ENCODE assay signal across 9 cellular contexts in genomic region chr22:24292202-24292830, GRCh38. TPM values are rescaled to one million over a fixed set of nuclear protein-coding genes. Genes with fewer than 3 reads are reported as not detected.
DNase-seq lines count a peak whose midpoint lies in the region; ATAC-seq, FAIRE-seq and TF ChIP-seq lines count a peak whose summit lies in the region.
"Not testable (repeated sequence)": the region's sequence is repeated elsewhere in the genome, so short reads cannot be mapped to it uniquely, and the experiment has no call there.
"Had no signal": no experiment of that assay in that cellular context is flagged by ENCODE, and none has a peak within 500 bp of the region (broad histone marks: within the 10 kb centered on the region; RNA-seq: fewer than 3 reads in every experiment).

No MANE protein-coding gene starts in this region.

- not testable (repeated sequence) for H3K9me3 Mint-ChIP-seq in chondrocyte (ENCODE audit: low read depth); osteocyte (ENCODE audit: unreplicated experiment); stimulated activated memory B cell treated with anti-CD40 and anti-IgM and Interleukin-4, amounts not matched to agents 10 μg/mL and 1 μg/mL and 100 μg/mL, for 72 hours

- H3K4me1 ChIP-seq in OCI-LY3 (ENCODE audit: low read length), result peaks cover 24% of the 10 kb centered on the region
- H3K4me1 ChIP-seq in heart left ventricle, result peaks cover 7 to 76% (median 51%) of the 10 kb centered on the region in 12 donors
- H3K4me1 ChIP-seq in HepG2 (ENCODE audit: insufficient read depth, low read length), result peaks cover 43% of the 10 kb centered on the region
- peaks cover 14 to 60% (median 48%) of the 10 kb centered on the region in 4 donors for H3K4me1 ChIP-seq in transverse colon

- H3K36me3 Mint-ChIP-seq in chondrocyte (ENCODE audit: low read depth); osteocyte (ENCODE audit: unreplicated experiment); stimulated activated memory B cell treated with anti-CD40 and anti-IgM and Interleukin-4, amounts not matched to agents 10 μg/mL and 1 μg/mL and 100 μg/mL, for 72 hours: not testable (repeated sequence)

- peaks cover 57% of the 10 kb centered on the region for H3K79me2 ChIP-seq in OCI-LY3 (ENCODE audit: low read length)
- peaks cover 48% of the 10 kb centered on the region for H3K79me2 ChIP-seq in HepG2 (ENCODE audit: insufficient read depth, low read length)

- not testable (repeated sequence) for H3K36me3 ChIP-seq in OCI-LY3 (replicated peaks; ENCODE audit: low read depth, low read length); heart left ventricle; HepG2 (replicated peaks in 1 of 2; ENCODE audit: control insufficient read depth in 1 of 2, insufficient read depth in 2 of 2, low read length in 2 of 2); transverse colon

- not testable (repeated sequence) for DNase-seq in chondrocyte (ENCODE audit: low spot score); heart left ventricle; osteocyte (ENCODE audit: extremely low spot score, unreplicated experiment); transverse colon
- peak; percentile 39 for DNase-seq in HepG2 (ENCODE audit: low spot score)

- intact Hi-C loops in heart left ventricle (cut with DNase I); HepG2 (cut with micrococcal nuclease; ENCODE audit: unreplicated experiment); transverse colon (cut with DNase I; ENCODE audit: low total_unique reads): not testable (repeated sequence)

- H3K4me1 Mint-ChIP-seq in chondrocyte (ENCODE audit: low read depth), result peaks cover 55% of the 10 kb centered on the region
- peaks cover 53% of the 10 kb centered on the region for H3K4me1 Mint-ChIP-seq in osteocyte (ENCODE audit: unreplicated experiment)
- peaks cover 53% of the 10 kb centered on the region for H3K4me1 Mint-ChIP-seq in stimulated activated memory B cell treated with anti-CD40 and anti-IgM and Interleukin-4, amounts not matched to agents 10 μg/mL and 1 μg/mL and 100 μg/mL, for 72 hours

- TF ChIP-seq RAD21 in HepG2 (CRISPR knock-in tag; IDR thresholded peaks at IDR 0.05), result not testable (repeated sequence)

- FAIRE-seq in HepG2 (lab: Jason Lieb, UNC), result not testable (repeated sequence)

- not testable (repeated sequence) for ATAC-seq in heart left ventricle; HepG2; stimulated activated memory B cell treated with anti-CD40 and anti-IgM and Interleukin-4, amounts not matched to agents 10 μg/mL and 1 μg/mL and 100 μg/mL, for 72 hours

- H2AFZ ChIP-seq in OCI-LY3 (ENCODE audit: low read depth, low read length); HepG2 (ENCODE audit: low read length): not testable (repeated sequence)

- TF ChIP-seq CTCF in OCI-LY3 (IDR thresholded peaks at IDR 0.05; ENCODE audit: low read depth, low read length); chondrocyte (IDR thresholded peaks at IDR 0.05); heart left ventricle (IDR thresholded peaks at IDR 0.05); HepG2 (CRISPR knock-in tag; IDR thresholded peaks at IDR 0.05); osteocyte (IDR thresholded peaks at IDR 0.05); transverse colon (IDR thresholded peaks at IDR 0.05): not testable (repeated sequence)

- H3K4me3 Mint-ChIP-seq in chondrocyte (ENCODE audit: unreplicated experiment); osteocyte (ENCODE audit: unreplicated experiment); stimulated activated memory B cell treated with anti-CD40 and anti-IgM and Interleukin-4, amounts not matched to agents 10 μg/mL and 1 μg/mL and 100 μg/mL, for 72 hours: not testable (repeated sequence)

- H3K27ac ChIP-seq in OCI-LY3 (ENCODE audit: low read length), result not testable (repeated sequence)
- peak overlapping the region in 10 of 12 donors; percentile 42 to 89 (median 82) for H3K27ac ChIP-seq in heart left ventricle
- H3K27ac ChIP-seq in HepG2 (ENCODE audit: extremely low read length, insufficient read depth, low read length), result peak overlapping the region; percentile 37
- peak overlapping the region; percentile 59 to 77 (median 74) for H3K27ac ChIP-seq in transverse colon

- not testable (repeated sequence) for H3K9ac ChIP-seq in OCI-LY3 (ENCODE audit: low read length); HepG2 (ENCODE audit: insufficient read depth, low read depth, low read length)

- H3K4me2 ChIP-seq in OCI-LY3 (ENCODE audit: low read length), result peak overlapping the region; percentile 49
- 0 out of 2 replicates have a peak overlapping the region, but pooled peaks have one; percentile 8 for H3K4me2 ChIP-seq in HepG2 (ENCODE audit: low read depth, low read length)

- TF ChIP-seq EP300 in HepG2 (IDR thresholded peaks at IDR 0.05; ENCODE audit: low read depth in 2 of 2, low read length in 2 of 2), result 0 out of 4 replicates have a peak, but pooled peaks of 1 of the 2 experiments have one; percentile 6
- TF ChIP-seq EP300 in HepG2 (CRISPR knock-in tag; IDR thresholded peaks at IDR 0.05; ENCODE audit: borderline replicate concordance); transverse colon (IDR thresholded peaks at IDR 0.05; ENCODE audit: low read depth): not testable (repeated sequence)

- H3K9me3 ChIP-seq in OCI-LY3 (ENCODE audit: insufficient read depth, low read length); heart left ventricle; HepG2 (ENCODE audit: low read length); transverse colon: not testable (repeated sequence)

- H4K20me1 ChIP-seq in OCI-LY3 (ENCODE audit: insufficient read depth, low read length), result peaks cover 36% of the 10 kb centered on the region
- not testable (repeated sequence) for H4K20me1 ChIP-seq in HepG2 (ENCODE audit: insufficient read depth, low read length)

- POLR2A ChIA-PET in HepG2 (lab: Yijun Ruan, JAX), result not testable (repeated sequence)

- not testable (repeated sequence) for BruUV-seq in HepG2 (replicated peaks; lab: Mats Ljungman, UMichigan)

- H3K27ac Mint-ChIP-seq in chondrocyte (ENCODE audit: unreplicated experiment) (peak overlapping the region; percentile 87), osteocyte (ENCODE audit: unreplicated experiment) (peak overlapping the region; percentile 34)
- H3K27ac Mint-ChIP-seq in stimulated activated memory B cell treated with anti-CD40 and anti-IgM and Interleukin-4, amounts not matched to agents 10 μg/mL and 1 μg/mL and 100 μg/mL, for 72 hours, result peak overlapping the region; percentile 59

- 86 to 94% (median 88%) methylated on average over 3 of the region's 3 CpGs for WGBS in heart left ventricle, 4 donors
- WGBS in HepG2 (ENCODE audit: low lambda C conversion rate), result 91% methylated on average over 3 of the region's 3 CpGs
- 78% methylated on average over 3 of the region's 3 CpGs; no CpG with 5 or more reads in 1 of the 2 donors for WGBS in transverse colon (ENCODE audit: low coverage in 1 of 2), 2 donors

- not testable (repeated sequence) for TF ChIP-seq POLR2A in heart left ventricle (IDR thresholded peaks at IDR 0.05); HepG2 (IDR thresholded peaks at IDR 0.05; ENCODE audit: insufficient read depth in 1 of 2, low read depth in 2 of 2, low read length in 2 of 2); transverse colon (IDR thresholded peaks at IDR 0.05)

- not testable (repeated sequence) for H3K27me3 Mint-ChIP-seq in chondrocyte (ENCODE audit: low read depth); osteocyte (ENCODE audit: unreplicated experiment); stimulated activated memory B cell treated with anti-CD40 and anti-IgM and Interleukin-4, amounts not matched to agents 10 μg/mL and 1 μg/mL and 100 μg/mL, for 72 hours

- H3K4me3 ChIP-seq in OCI-LY3 (ENCODE audit: low read length), result peak overlapping the region; percentile 22; the same call in 1 of the 2 replicates
- not testable (repeated sequence) for H3K4me3 ChIP-seq in heart left ventricle; HepG2 (replicated peaks in 1 of 3; ENCODE audit: insufficient read depth in 1 of 3, low read depth in 2 of 3, low read length in 3 of 3); transverse colon

- in situ Hi-C loops in HepG2 (cut with HindIII; ENCODE audit: extremely low pct_ligation_motif_present, low pct_unique_long_range_greater_than_20kb); transverse colon (cut with MboI; ENCODE audit: low pct_ligation_motif_present in 1 of 4, low pct_unique_long_range_greater_than_20kb in 1 of 4, low sequenced_read_pairs in 3 of 4): not testable (repeated sequence)

- not testable (repeated sequence) for H3K27me3 ChIP-seq in OCI-LY3 (ENCODE audit: low read depth, low read length); heart left ventricle; HepG2 (ENCODE audit: control insufficient read depth in 1 of 2, insufficient read depth in 2 of 2, low read length in 2 of 2); transverse colon

- CTCF ChIA-PET in HepG2 (lab: Yijun Ruan, JAX; ENCODE audit: low intra/inter-chr PET ratio, low total read pairs), result not testable (repeated sequence)

RNA-seq across cellular contexts. Expression of gene SPECC1L, which starts 21.7 kb away (rescaled TPM):
- total RNA-seq in chondrocyte (78.7 to 92.6 TPM (median 91.3 TPM) in 3 replicates), heart left ventricle (10 to 100 TPM; 25.4 to 65.3 (median 52.8) TPM), HepG2 (2016; rRNA removed; fragmentation: Illumina TruSeq; extraction: Trizol) (30.3 and 40.2 TPM in 2 replicates), osteocyte (79.5 and 93.5 TPM in 2 replicates), transverse colon (100 to 1,000 TPM in 1 of 4 donors, 10 to 100 TPM in 3; 50.4 to 125 (median 68.0) TPM)
- polyA plus RNA-seq in heart left ventricle (10 to 100 TPM in 1 of 2 donors, 1 to 10 TPM in 1; 9.8 to 22.3 TPM), HepG2 (2011; rRNA removed) (14.1 and 16.9 TPM in 2 replicates)
- 12.7 and 19.1 TPM in 2 replicates for total RNA-seq in HepG2 (2016; cell fraction: cytosol; rRNA removed; fragmentation: Illumina TruSeq; extraction: Trizol; ENCODE audit: low read depth)
- 29.7 and 36.7 TPM in 2 replicates for total RNA-seq in HepG2 (2016; cell fraction: insoluble cytoplasmic fraction; rRNA removed; fragmentation: Illumina TruSeq; extraction: Trizol)
- total RNA-seq in HepG2 (2016; cell fraction: membrane; rRNA removed; fragmentation: Illumina TruSeq; extraction: Trizol), result 23.5 and 24.7 TPM in 2 replicates
- total RNA-seq in HepG2 (2016; cell fraction: nucleus; rRNA removed; fragmentation: Illumina TruSeq; extraction: Trizol), result 33.2 and 38.0 TPM in 2 replicates
- polyA plus RNA-seq in HepG2 (2011; cell fraction: cytosol; rRNA removed), result 12.5 and 14.6 TPM in 2 replicates
- polyA plus RNA-seq in HepG2 (2011; cell fraction: nucleus; rRNA removed), result 19.0 TPM in 2 replicates
- 20.4 and 20.6 TPM in 2 replicates for polyA plus RNA-seq in HepG2 (2012)
- polyA plus RNA-seq in HepG2 (2016; cell fraction: cytosol; fragmentation: Illumina TruSeq; extraction: Trizol; ENCODE audit: low read depth), result 1.7 and 1.8 TPM in 2 replicates
- 19.1 and 20.8 TPM in 2 replicates for polyA plus RNA-seq in HepG2 (2016; cell fraction: insoluble cytoplasmic fraction; fragmentation: Illumina TruSeq; extraction: Trizol; ENCODE audit: low read depth)
- 5.1 and 5.2 TPM in 2 replicates for polyA plus RNA-seq in HepG2 (2016; cell fraction: membrane; fragmentation: Illumina TruSeq; extraction: Trizol; ENCODE audit: low read depth)
- 22.8 and 26.2 TPM in 2 replicates for polyA plus RNA-seq in HepG2 (2016; cell fraction: nucleus; fragmentation: Illumina TruSeq; extraction: Trizol; ENCODE audit: insufficient read depth, low read depth)
- polyA minus RNA-seq in HepG2 (2011; rRNA and poly(A)+ RNA removed; ENCODE audit: low replicate concordance), result 22.4 and 26.6 TPM in 2 replicates
- 16.9 and 23.3 TPM in 2 replicates for polyA minus RNA-seq in HepG2 (2011; cell fraction: cytosol; rRNA and poly(A)+ RNA removed)
- polyA minus RNA-seq in HepG2 (2011; cell fraction: nucleus; rRNA and poly(A)+ RNA removed), result 43.5 and 49.4 TPM in 2 replicates

RNA-seq across cellular contexts. Expression of gene GGT5, which starts 47.4 kb away (rescaled TPM):
- 30.7 to 47.2 TPM (median 37.5 TPM) in 3 replicates for total RNA-seq in chondrocyte
- 10 to 100 TPM in 7 of 9 donors, 1 to 10 TPM in 2; 6.1 to 71.5 (median 15.5) TPM for total RNA-seq in heart left ventricle
- polyA plus RNA-seq in heart left ventricle, result 10 to 100 TPM; 30.9 to 41.6 TPM
- total RNA-seq in HepG2 (2016; rRNA removed; fragmentation: Illumina TruSeq; extraction: Trizol), result 0.35 and 0.69 TPM in 2 replicates
- not detected in 2 replicates for total RNA-seq in HepG2 (2016; cell fraction: cytosol; rRNA removed; fragmentation: Illumina TruSeq; extraction: Trizol; ENCODE audit: low read depth)
- total RNA-seq in HepG2 (2016; cell fraction: insoluble cytoplasmic fraction; rRNA removed; fragmentation: Illumina TruSeq; extraction: Trizol), result 0.15 and 0.56 TPM in 2 replicates
- 0.15 and 0.17 TPM in 2 replicates for total RNA-seq in HepG2 (2016; cell fraction: membrane; rRNA removed; fragmentation: Illumina TruSeq; extraction: Trizol)
- 0.34 and 0.96 TPM in 2 replicates for total RNA-seq in HepG2 (2016; cell fraction: nucleus; rRNA removed; fragmentation: Illumina TruSeq; extraction: Trizol)
- polyA plus RNA-seq in HepG2 (2011; rRNA removed), result 2.1 and 3.1 TPM in 2 replicates
- polyA plus RNA-seq in HepG2 (2011; cell fraction: cytosol; rRNA removed), result 2.3 and 3.5 TPM in 2 replicates
- 13.6 and 29.0 TPM in 2 replicates for polyA plus RNA-seq in HepG2 (2011; cell fraction: nucleus; rRNA removed)
- 0.55 and 1.0 TPM in 2 replicates for polyA plus RNA-seq in HepG2 (2012)
- polyA plus RNA-seq in HepG2 (2016; cell fraction: cytosol; fragmentation: Illumina TruSeq; extraction: Trizol; ENCODE audit: low read depth), result 0.11 and 0.16 TPM in 2 replicates
- 0.19 TPM in 1 of 2 replicates, not detected in the other for polyA plus RNA-seq in HepG2 (2016; cell fraction: insoluble cytoplasmic fraction; fragmentation: Illumina TruSeq; extraction: Trizol; ENCODE audit: low read depth)
- 0.35 TPM in 1 of 2 replicates, not detected in the other for polyA plus RNA-seq in HepG2 (2016; cell fraction: membrane; fragmentation: Illumina TruSeq; extraction: Trizol; ENCODE audit: low read depth)
- 2.3 and 3.8 TPM in 2 replicates for polyA plus RNA-seq in HepG2 (2016; cell fraction: nucleus; fragmentation: Illumina TruSeq; extraction: Trizol; ENCODE audit: insufficient read depth, low read depth)
- 0.42 and 7.4 TPM in 2 replicates for polyA minus RNA-seq in HepG2 (2011; rRNA and poly(A)+ RNA removed; ENCODE audit: low replicate concordance)
- 1.7 and 1.8 TPM in 2 replicates for polyA minus RNA-seq in HepG2 (2011; cell fraction: cytosol; rRNA and poly(A)+ RNA removed)
- 2.4 and 3.9 TPM in 2 replicates for polyA minus RNA-seq in HepG2 (2011; cell fraction: nucleus; rRNA and poly(A)+ RNA removed)
- 136 and 150 TPM in 2 replicates for total RNA-seq in osteocyte
- 10 to 100 TPM in 2 of 4 donors, 1 to 10 TPM in 2; 4.1 to 15.4 (median 9.1) TPM for total RNA-seq in transverse colon
- total RNA-seq: Daoy, NCI-H460 had no signal

Comparison
In these comparisons a context has a peak if more than half of its experiments do, and no peak if none do; other contexts are left out.
1. H3K27ac Mint-ChIP-seq: peak in every context shown above with its lines; median percentile 87 in chondrocyte; 59 in stimulated activated memory B cell treated with anti-CD40 and anti-IgM and Interleukin-4, amounts not matched to agents 10 μg/mL and 1 μg/mL and 100 μg/mL, for 72 hours; 34 in osteocyte.